ENCODE assay signal across 1 cellular context in genomic region chr22:28736296-28737155, GRCh38.
TF ChIP-seq lines count a peak whose summit lies in the region.

No MANE protein-coding gene starts in this region.

TF ChIP-seq in K562, 482 proteins besides CTCF, POLR2A, EP300 and RAD21:
- TF ChIP-seq CBFA2T2 (conservative IDR thresholded peaks at IDR 0.05): 0 out of 2 replicates have a peak, but pooled peaks have one; percentile 11
- no peak for TF ChIP-seq ZBTB11 (CRISPR knock-in tag; IDR thresholded peaks at IDR 0.05)
- TF ChIP-seq DPF2 (IDR thresholded peaks at IDR 0.05): no peak
- TF ChIP-seq STAT5A (IDR thresholded peaks at IDR 0.05; ENCODE audit: borderline replicate concordance, low read length): no peak
- no peak for TF ChIP-seq CREM (IDR thresholded peaks at IDR 0.05; ENCODE audit: low read depth)
- no peak for TF ChIP-seq SREBF1 (IDR thresholded peaks at IDR 0.05; ENCODE audit: borderline replicate concordance, low read depth, low read length)
- no peak for TF ChIP-seq MTF1 (CRISPR knock-in tag; IDR thresholded peaks at IDR 0.05; ENCODE audit: borderline replicate concordance)
- peak; percentile 57; the same call in 1 of the 2 replicates for TF ChIP-seq CBFA2T3 (IDR thresholded peaks at IDR 0.05)
